Comparison of ENCODE assay signal across 12 cellular contexts in genomic region chr17:31413871-31414589, GRCh38. TPM values are rescaled to one million over a fixed set of nuclear protein-coding genes. Genes with fewer than 3 reads are reported as not detected.
DNase-seq lines count a peak whose midpoint lies in the region; ATAC-seq and TF ChIP-seq lines count a peak whose summit lies in the region.
"Had no signal": no experiment of that assay in that cellular context is flagged by ENCODE, and none has a peak within 500 bp of the region (broad histone marks: within the 10 kb centered on the region; RNA-seq: fewer than 3 reads in every experiment).

No MANE protein-coding gene starts in this region.

- DNase-seq in Right ventricle myocardium inferior (ENCODE audit: missing footprints) (peak; percentile 39), left ventricle myocardium inferior (no peak), caudate nucleus (lab: John Stamatoyannopoulos, UW) (peak in 58 of 61 donors; percentile 30 to 91 (median 72)), iris pigment epithelial cell (ENCODE audit: low read depth) (peak; percentile 75), aorta (peak; percentile 24 to 37)
- DNase-seq: ACHN, gastrocnemius medialis had no signal

- ATAC-seq in Right ventricle myocardium inferior, result peak; percentile 53
- ATAC-seq in aorta (ENCODE audit: low FRiP score), result no peak
- no peak for ATAC-seq in GM21515 (IDR thresholded peaks at IDR 0.05; ENCODE audit: unreplicated experiment)
- no peak for ATAC-seq in GM18868 (IDR thresholded peaks at IDR 0.05; ENCODE audit: unreplicated experiment)
- ATAC-seq in GM18520 (IDR thresholded peaks at IDR 0.05; ENCODE audit: unreplicated experiment), result no peak

- H3K4me1 ChIP-seq in left ventricle myocardium inferior (peaks cover 31% of the 10 kb centered on the region), aorta (ENCODE audit: control insufficient read depth in 1 of 2, insufficient read depth in 2 of 2, low read length in 2 of 2) (no peaks in the 10 kb centered on the region)
- H3K4me1 ChIP-seq: prostate gland had no signal

- 23 to 35% methylated on average over 12 of the region's 12 CpGs for WGBS in aorta, 2 donors

- intact Hi-C loops in Right ventricle myocardium inferior (cut with DNase I) (no loop called here), left ventricle myocardium inferior (cut with micrococcal nuclease) (no loop called here), aorta (cut with DNase I) (no loop called here)

- no peaks in the 10 kb centered on the region for H3K36me3 ChIP-seq in left ventricle myocardium inferior
- no peaks in the 10 kb centered on the region for H3K36me3 ChIP-seq in aorta (ENCODE audit: control insufficient read depth in 1 of 2, insufficient read depth in 2 of 2, low read length in 1 of 2)
- H3K36me3 ChIP-seq: gastrocnemius medialis, prostate gland had no signal

- H3K4me3 ChIP-seq in left ventricle myocardium inferior, result no peak overlapping the region
- no peak overlapping the region for H3K4me3 ChIP-seq in aorta (ENCODE audit: low read length in 2 of 2)
- H3K4me3 ChIP-seq: gastrocnemius medialis, prostate gland, SK-N-MC had no signal

- no peak overlapping the region for H3K27ac ChIP-seq in left ventricle myocardium inferior (replicated peaks)
- H3K27ac ChIP-seq in caudate nucleus (ENCODE audit: low read depth, low read length), result peak overlapping the region; percentile 97
- H3K27ac ChIP-seq in aorta (ENCODE audit: low read depth in 1 of 2, low read length in 2 of 2), result no peak overlapping the region
- H3K27ac ChIP-seq: gastrocnemius medialis, prostate gland, SK-N-MC had no signal

- H3K9me3 ChIP-seq in left ventricle myocardium inferior (replicated peaks) (no peaks in the 10 kb centered on the region), aorta (ENCODE audit: control insufficient read depth, low read length) (no peaks in the 10 kb centered on the region)
- H3K9me3 ChIP-seq: gastrocnemius medialis, prostate gland had no signal

- H3K27me3 ChIP-seq in left ventricle myocardium inferior (ENCODE audit: low read depth), result peaks cover 24% of the 10 kb centered on the region
- no peaks in the 10 kb centered on the region for H3K27me3 ChIP-seq in aorta (ENCODE audit: control insufficient read depth in 1 of 2, insufficient read depth in 2 of 2, low read length in 1 of 2)

- no peak for TF ChIP-seq CTCF in left ventricle myocardium inferior (IDR thresholded peaks at IDR 0.05; ENCODE audit: borderline replicate concordance)

RNA-seq across cellular contexts. Expression of gene RAB11FIP4, which starts 22.6 kb away (rescaled TPM):
- total RNA-seq in Right ventricle myocardium inferior (13.6 TPM), left ventricle myocardium inferior (8.3 TPM), aorta (1 to 10 TPM in 1 of 2 donors, under 1 TPM in 1; 0.94 to 2.6 TPM)
- polyA plus RNA-seq in aorta, result 1 to 10 TPM in 1 of 2 donors, under 1 TPM in 1; 0.15 to 1.9 TPM
